Comparison of ENCODE assay signal across 8 cellular contexts in the genomic region with DNA sequence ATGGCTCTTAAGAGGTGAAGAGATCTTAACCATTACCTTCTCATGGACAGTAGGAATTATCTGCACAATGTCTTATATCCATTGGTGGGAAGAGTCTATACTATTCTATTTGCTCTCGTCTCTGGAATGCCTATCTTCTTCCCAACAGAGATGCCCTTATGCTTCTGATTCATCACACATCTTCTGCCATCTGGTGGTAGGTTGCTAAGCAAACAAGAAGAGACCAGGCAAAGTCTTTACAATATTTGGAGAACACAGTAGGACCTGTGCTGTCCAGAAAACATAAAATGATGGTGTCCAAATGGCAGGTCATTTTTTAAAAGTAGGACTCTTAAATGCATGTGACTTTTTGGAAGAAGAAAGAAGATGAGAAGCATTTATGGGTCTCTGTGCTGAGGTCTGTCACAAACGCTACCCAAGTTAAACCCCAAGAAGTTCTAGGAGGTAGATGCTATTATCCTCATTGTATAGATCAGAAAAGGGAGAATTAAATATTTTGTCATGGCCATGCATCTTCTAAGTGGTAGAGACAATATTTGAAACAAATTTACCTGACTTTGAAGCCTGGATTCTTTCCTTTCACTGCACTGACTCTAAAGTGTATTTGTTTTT.
DNase-seq lines count a peak whose midpoint lies in the region; ATAC-seq and TF ChIP-seq lines count a peak whose summit lies in the region.

No MANE protein-coding gene starts in this region.

- no peaks in the 10 kb centered on the region for H3K36me3 Mint-ChIP-seq in glutamatergic neuron (ENCODE audit: unreplicated experiment)
- H3K36me3 Mint-ChIP-seq in activated T-helper 2 cell treated with anti-CD3 and anti-CD28 coated beads, Interferon-gamma antibody, Interleukin-2, Interleukin-4, amounts not matched to agents 10 μg/mL and 5 μg/mL and 100 μg/mL, durations not matched to agents 14 hours and 24 hours and 36 hours (ENCODE audit: low read depth), result no peaks in the 10 kb centered on the region

- no peak overlapping the region for H3K27ac Mint-ChIP-seq in glutamatergic neuron (ENCODE audit: unreplicated experiment)
- no peak overlapping the region for H3K27ac Mint-ChIP-seq in activated T-helper 2 cell treated with anti-CD3 and anti-CD28 coated beads, Interferon-gamma antibody, Interleukin-2, Interleukin-4, amounts not matched to agents 10 μg/mL and 5 μg/mL and 100 μg/mL, durations not matched to agents 14 hours and 24 hours and 36 hours

- peak; percentile 81 for DNase-seq in DMS53 (lab: John Stamatoyannopoulos, UW)
- DNase-seq in NCI-H524 treated with DMSO at 0.1 percent for 48 hours (lab: John Stamatoyannopoulos, UW), result peak; percentile 27
- DNase-seq in glutamatergic neuron, result no peak
- DNase-seq in GM19238 (ENCODE audit: insufficient read length, low spot score), result no peak
- no peak for DNase-seq in activated T-helper 2 cell treated with anti-CD3 and anti-CD28 coated beads, Interferon-gamma antibody, Interleukin-2, Interleukin-4, amounts not matched to agents 10 μg/mL and 5 μg/mL and 100 μg/mL, durations not matched to agents 14 hours and 24 hours and 36 hours (ENCODE audit: low spot score)

- H3K4me3 Mint-ChIP-seq in glutamatergic neuron (ENCODE audit: unreplicated experiment), result no peak overlapping the region
- H3K4me3 Mint-ChIP-seq in activated T-helper 2 cell treated with anti-CD3 and anti-CD28 coated beads, Interferon-gamma antibody, Interleukin-2, Interleukin-4, amounts not matched to agents 10 μg/mL and 5 μg/mL and 100 μg/mL, durations not matched to agents 14 hours and 24 hours and 36 hours (ENCODE audit: low read depth), result no peak overlapping the region

- H3K4me1 Mint-ChIP-seq in glutamatergic neuron (ENCODE audit: low read depth, unreplicated experiment), result peaks cover 6% of the 10 kb centered on the region
- peaks cover 2% of the 10 kb centered on the region for H3K4me1 Mint-ChIP-seq in activated T-helper 2 cell treated with anti-CD3 and anti-CD28 coated beads, Interferon-gamma antibody, Interleukin-2, Interleukin-4, amounts not matched to agents 10 μg/mL and 5 μg/mL and 100 μg/mL, durations not matched to agents 14 hours and 24 hours and 36 hours (ENCODE audit: low read depth)

- ATAC-seq in HG02884 (IDR thresholded peaks at IDR 0.05; ENCODE audit: unreplicated experiment), result peak; percentile 57
- ATAC-seq in HG02610 (IDR thresholded peaks at IDR 0.05; ENCODE audit: unreplicated experiment), result no peak
- ATAC-seq in GM18909 (IDR thresholded peaks at IDR 0.05; ENCODE audit: poor library complexity, unreplicated experiment), result no peak

- no peaks in the 10 kb centered on the region for H3K27me3 Mint-ChIP-seq in glutamatergic neuron (ENCODE audit: unreplicated experiment)
- peaks cover 12% of the 10 kb centered on the region for H3K27me3 Mint-ChIP-seq in activated T-helper 2 cell treated with anti-CD3 and anti-CD28 coated beads, Interferon-gamma antibody, Interleukin-2, Interleukin-4, amounts not matched to agents 10 μg/mL and 5 μg/mL and 100 μg/mL, durations not matched to agents 14 hours and 24 hours and 36 hours (ENCODE audit: low read depth)

- intact Hi-C loops in activated T-helper 2 cell treated with anti-CD3 and anti-CD28 coated beads, Interferon-gamma antibody, Interleukin-2, Interleukin-4, amounts not matched to agents 10 μg/mL and 5 μg/mL and 100 μg/mL, durations not matched to agents 14 hours and 24 hours and 36 hours (cut with micrococcal nuclease), result no loop called here

- TF ChIP-seq CTCF in glutamatergic neuron (IDR thresholded peaks at IDR 0.05; ENCODE audit: partially characterized antibody, unreplicated experiment), result peak; percentile 16

- H3K9me3 Mint-ChIP-seq in glutamatergic neuron (ENCODE audit: unreplicated experiment), result no peaks in the 10 kb centered on the region
- H3K9me3 Mint-ChIP-seq in activated T-helper 2 cell treated with anti-CD3 and anti-CD28 coated beads, Interferon-gamma antibody, Interleukin-2, Interleukin-4, amounts not matched to agents 10 μg/mL and 5 μg/mL and 100 μg/mL, durations not matched to agents 14 hours and 24 hours and 36 hours, result no peaks in the 10 kb centered on the region

Comparison
In these comparisons a context has a peak if more than half of its experiments do, and no peak if none do; other contexts are left out.
1. DNase-seq: peak in DMS53 (single experiment) and NCI-H524 treated with DMSO at 0.1 percent for 48 hours (single experiment); none in glutamatergic neuron (single experiment), GM19238 (single experiment) and activated T-helper 2 cell treated with anti-CD3 and anti-CD28 coated beads, Interferon-gamma antibody, Interleukin-2, Interleukin-4, amounts not matched to agents 10 μg/mL and 5 μg/mL and 100 μg/mL, durations not matched to agents 14 hours and 24 hours and 36 hours (single experiment).